Comparison of ENCODE assay signal across 18 cellular contexts in genomic region chr5:133357758-133358157, GRCh38.
"Had no signal": no experiment of that assay in that cellular context is flagged by ENCODE, and none has a peak within 500 bp of the region (broad histone marks: within the 10 kb centered on the region; RNA-seq: fewer than 3 reads in every experiment).

No MANE protein-coding gene starts in this region.

- H3K36me3 Mint-ChIP-seq: naive thymus-derived CD8-positive, alpha-beta T cell; stimulated activated naive B cell treated with anti-CD40 and anti-IgM and Interleukin-4, amounts not matched to agents 10 μg/mL and 1 μg/mL and 100 μg/mL, for 72 hours had no signal

- H3K36me3 ChIP-seq: stomach, thoracic aorta, uterus had no signal

- H3K4me1 Mint-ChIP-seq: naive thymus-derived CD8-positive, alpha-beta T cell had no signal

- ATAC-seq: mucosa of descending colon; naive thymus-derived CD8-positive, alpha-beta T cell; sciatic nerve; stimulated activated naive B cell treated with anti-CD40 and anti-IgM and Interleukin-4, amounts not matched to agents 10 μg/mL and 1 μg/mL and 100 μg/mL, for 72 hours had no signal

- H3K27me3 Mint-ChIP-seq: dendritic cell treated with granulocyte-macrophage colony-stimulating factor and Interleukin-4, amounts not matched to agents 40 ng/mL and 50 ng/mL, for 4 days had no signal

- H3K4me3 ChIP-seq: mucosa of descending colon, psoas muscle, stomach, thoracic aorta, uterus had no signal

- H3K27ac ChIP-seq: psoas muscle, stomach, thoracic aorta, uterus had no signal

- H3K27ac Mint-ChIP-seq: dendritic cell treated with granulocyte-macrophage colony-stimulating factor and Interleukin-4, amounts not matched to agents 40 ng/mL and 50 ng/mL, for 4 days; naive thymus-derived CD8-positive, alpha-beta T cell; stimulated activated naive B cell treated with anti-CD40 and anti-IgM and Interleukin-4, amounts not matched to agents 10 μg/mL and 1 μg/mL and 100 μg/mL, for 72 hours had no signal

- DNase-seq: erythroblast; foreskin melanocyte; hippocampal formation; mammary epithelial cell; mucosa of descending colon; naive thymus-derived CD8-positive, alpha-beta T cell; psoas muscle; retina; stimulated activated CD4-positive, alpha-beta T cell treated with anti-CD3 and anti-CD28 coated beads, Interleukin-2, amount 100 ng/mL, for 24 hours; stimulated activated CD4-positive, alpha-beta T cell treated with anti-CD3 and anti-CD28 coated beads, Interleukin-4, amount 100 ng/mL, for 4 hours; stimulated activated naive B cell treated with anti-CD40 and anti-IgM and Interleukin-4, amounts not matched to agents 10 μg/mL and 1 μg/mL and 100 μg/mL, for 72 hours; stomach; substantia nigra; trophoblast cell; uterus had no signal

- H3K4me1 ChIP-seq: psoas muscle, uterus had no signal

- H3K4me3 Mint-ChIP-seq: dendritic cell treated with granulocyte-macrophage colony-stimulating factor and Interleukin-4, amounts not matched to agents 40 ng/mL and 50 ng/mL, for 4 days; stimulated activated naive B cell treated with anti-CD40 and anti-IgM and Interleukin-4, amounts not matched to agents 10 μg/mL and 1 μg/mL and 100 μg/mL, for 72 hours had no signal

- H3K27me3 ChIP-seq: stomach had no signal

- H3K9me3 Mint-ChIP-seq: dendritic cell treated with granulocyte-macrophage colony-stimulating factor and Interleukin-4, amounts not matched to agents 40 ng/mL and 50 ng/mL, for 4 days; naive thymus-derived CD8-positive, alpha-beta T cell had no signal

- H3K9me3 ChIP-seq: mucosa of descending colon, psoas muscle, stomach, thoracic aorta, uterus had no signal
